ENCODE assay signal across 8 cellular contexts in genomic region chr11:1694064-1694845, GRCh38. TPM values are rescaled to one million over a fixed set of nuclear protein-coding genes. Genes with fewer than 3 reads are reported as not detected.
DNase-seq lines count a peak whose midpoint lies in the region; ATAC-seq and TF ChIP-seq lines count a peak whose summit lies in the region.

No MANE protein-coding gene starts in this region.

- H3K27ac Mint-ChIP-seq in mesothelial cell of epicardium, result peak overlapping the region; percentile 76

- ATAC-seq in GM18519 (IDR thresholded peaks at IDR 0.05; ENCODE audit: low FRiP score, unreplicated experiment), result no peak

- no peak overlapping the region for H3K4me3 ChIP-seq in GM06990 (replicated peaks; ENCODE audit: low read depth, low read length)

- no peaks in the 10 kb centered on the region for H3K36me3 ChIP-seq in GM06990 (ENCODE audit: control insufficient read depth, insufficient read depth, low read length)

- peaks cover 8% of the 10 kb centered on the region for H3K27me3 Mint-ChIP-seq in mesothelial cell of epicardium (ENCODE audit: low read depth)

- H3K9me3 Mint-ChIP-seq in mesothelial cell of epicardium, result no peaks in the 10 kb centered on the region

- DNase-seq in GM06990 (ENCODE audit: extremely low read depth, insufficient read length) (peak; percentile 74), HK-2 (ENCODE audit: unreplicated experiment) (peak; percentile 84), NOMO-1 treated with DMSO at 0.1 percent for 48 hours (lab: John Stamatoyannopoulos, UW; ENCODE audit: unreplicated experiment) (peak; percentile 78), epidermal melanocyte (ENCODE audit: insufficient read length, low spot score) (peak; percentile 72), mesothelial cell of epicardium (ENCODE audit: low spot score in 2 of 2, unreplicated experiment in 2 of 2) (peak; percentile 76 to 89)
- DNase-seq in activated CD8-positive, alpha-beta memory T cell treated with anti-CD3 and anti-CD28 coated beads, Interleukin-2, amount 50 U/mL, for 24 hours (ENCODE audit: extremely low read depth), result peak; percentile 46
- DNase-seq in stimulated activated CD8-positive, alpha-beta memory T cell treated with anti-CD3 and anti-CD28 coated beads, Interleukin-12 subunit alpha, Interleukin-12 subunit beta, amount 100 ng/mL, for 24 hours (ENCODE audit: extremely low read depth), result peak; percentile 49

- TF ChIP-seq CTCF in GM06990 (IDR thresholded peaks at IDR 0.05; ENCODE audit: insufficient read depth, low read length, poor library complexity, severe bottlenecking), result peak; percentile 90
- peak; percentile 84 for TF ChIP-seq CTCF in mesothelial cell of epicardium (IDR thresholded peaks at IDR 0.05; ENCODE audit: unreplicated experiment)

- H3K4me3 Mint-ChIP-seq in mesothelial cell of epicardium, result no peak overlapping the region

- H3K4me1 Mint-ChIP-seq in mesothelial cell of epicardium, result peaks cover 24% of the 10 kb centered on the region

- H3K36me3 Mint-ChIP-seq in mesothelial cell of epicardium, result no peaks in the 10 kb centered on the region

- H3K27me3 ChIP-seq in GM06990 (replicated peaks; ENCODE audit: control insufficient read depth, insufficient read depth, low read length), result no peaks in the 10 kb centered on the region; the same call in none of the 2 replicates

RNA-seq across cellular contexts. Expression of gene KRTAP5-6, which starts 2.7 kb away (rescaled TPM):
- not detected in 3 replicates for total RNA-seq in mesothelial cell of epicardium

RNA-seq across cellular contexts. Expression of gene IFITM10, which starts 56.1 kb away (rescaled TPM):
- 2.2 to 2.8 TPM (median 2.7 TPM) in 3 replicates for total RNA-seq in mesothelial cell of epicardium
